1 cellular context compared by ENCODE assay signal in the genomic region with DNA sequence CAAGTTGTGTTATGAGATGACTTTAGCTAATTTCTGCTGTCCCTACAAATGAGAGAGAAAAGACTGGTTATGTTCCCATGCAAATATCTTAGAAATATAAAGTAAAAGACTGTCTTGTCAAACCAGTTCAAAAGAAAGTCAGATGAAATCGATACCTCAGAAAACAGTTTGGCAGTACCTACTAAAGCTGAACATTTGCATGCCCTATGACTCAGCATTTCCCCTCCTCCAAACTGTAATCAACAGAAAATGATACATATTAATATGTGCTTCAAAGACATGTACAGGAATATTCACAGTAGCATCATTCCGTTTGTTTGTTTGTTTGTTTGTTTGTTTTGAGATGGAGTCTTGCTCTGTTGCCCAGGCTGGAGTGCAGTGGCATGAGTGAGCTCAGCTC.
A peak's percentile ranks its signal among the peaks of the same experiment; 100 is the strongest.
TF ChIP-seq lines count a peak whose summit lies in the region.

No MANE protein-coding gene starts in this region.

TF ChIP-seq in HepG2, 621 proteins besides CTCF, POLR2A, EP300 and RAD21 (continued from another document):
- TF ChIP-seq, protein P1, sequence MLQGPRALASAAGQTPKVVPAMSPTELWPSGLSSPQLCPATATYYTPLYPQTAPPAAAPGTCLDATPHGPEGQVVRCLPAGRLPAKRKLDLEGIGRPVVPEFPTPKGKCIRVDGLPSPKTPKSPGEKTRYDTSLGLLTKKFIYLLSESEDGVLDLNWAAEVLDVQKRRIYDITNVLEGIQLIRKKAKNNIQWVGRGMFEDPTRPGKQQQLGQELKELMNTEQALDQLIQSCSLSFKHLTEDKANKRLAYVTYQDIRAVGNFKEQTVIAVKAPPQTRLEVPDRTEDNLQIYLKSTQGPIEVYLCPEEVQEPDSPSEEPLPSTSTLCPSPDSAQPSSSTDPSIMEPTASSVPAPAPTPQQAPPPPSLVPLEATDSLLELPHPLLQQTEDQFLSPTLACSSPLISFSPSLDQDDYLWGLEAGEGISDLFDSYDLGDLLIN (CRISPR knock-in tag; IDR thresholded peaks at IDR 0.05; ENCODE audit: borderline replicate concordance): no peak
- no peak for TF ChIP-seq ARNT2 (CRISPR knock-in tag; IDR thresholded peaks at IDR 0.05; ENCODE audit: low read depth)
- TF ChIP-seq, protein P2, sequence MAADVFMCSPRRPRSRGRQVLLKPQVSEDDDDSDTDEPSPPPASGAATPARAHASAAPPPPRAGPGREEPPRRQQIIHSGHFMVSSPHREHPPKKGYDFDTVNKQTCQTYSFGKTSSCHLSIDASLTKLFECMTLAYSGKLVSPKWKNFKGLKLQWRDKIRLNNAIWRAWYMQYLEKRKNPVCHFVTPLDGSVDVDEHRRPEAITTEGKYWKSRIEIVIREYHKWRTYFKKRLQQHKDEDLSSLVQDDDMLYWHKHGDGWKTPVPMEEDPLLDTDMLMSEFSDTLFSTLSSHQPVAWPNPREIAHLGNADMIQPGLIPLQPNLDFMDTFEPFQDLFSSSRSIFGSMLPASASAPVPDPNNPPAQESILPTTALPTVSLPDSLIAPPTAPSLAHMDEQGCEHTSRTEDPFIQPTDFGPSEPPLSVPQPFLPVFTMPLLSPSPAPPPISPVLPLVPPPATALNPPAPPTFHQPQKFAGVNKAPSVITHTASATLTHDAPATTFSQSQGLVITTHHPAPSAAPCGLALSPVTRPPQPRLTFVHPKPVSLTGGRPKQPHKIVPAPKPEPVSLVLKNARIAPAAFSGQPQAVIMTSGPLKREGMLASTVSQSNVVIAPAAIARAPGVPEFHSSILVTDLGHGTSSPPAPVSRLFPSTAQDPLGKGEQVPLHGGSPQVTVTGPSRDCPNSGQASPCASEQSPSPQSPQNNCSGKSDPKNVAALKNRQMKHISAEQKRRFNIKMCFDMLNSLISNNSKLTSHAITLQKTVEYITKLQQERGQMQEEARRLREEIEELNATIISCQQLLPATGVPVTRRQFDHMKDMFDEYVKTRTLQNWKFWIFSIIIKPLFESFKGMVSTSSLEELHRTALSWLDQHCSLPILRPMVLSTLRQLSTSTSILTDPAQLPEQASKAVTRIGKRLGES (CRISPR knock-in tag; IDR thresholded peaks at IDR 0.05; ENCODE audit: borderline replicate concordance): no peak
- 0 out of 2 replicates have a peak, but pooled peaks have one; percentile 28 for TF ChIP-seq NFE2L2 (IDR thresholded peaks at IDR 0.05; ENCODE audit: low read length)
TF ChIP-seq in HepG2: peak in this region for 1.
